19 cellular contexts compared by ENCODE assay signal in genomic region chr2:19810637-19811036, GRCh38.
A peak's percentile ranks its signal among the peaks of the same experiment; 100 is the strongest.
DNase-seq lines count a peak whose midpoint lies in the region; ATAC-seq lines count a peak whose summit lies in the region.
"Had no signal": no experiment of that assay in that cellular context is flagged by ENCODE, and none has a peak within 500 bp of the region (broad histone marks: within the 10 kb centered on the region; RNA-seq: fewer than 3 reads in every experiment).

No MANE protein-coding gene starts in this region.

- intact Hi-C loops in Right ventricle myocardium inferior (cut with DNase I): no loop called here
- intact Hi-C loops in cardiac septum (cut with DNase I): no loop called here
- intact Hi-C loops in left ventricle myocardium superior (cut with micrococcal nuclease): no loop called here

- peak; percentile 74 for ATAC-seq in Right ventricle myocardium inferior
- peak; percentile 87 for ATAC-seq in left ventricle myocardium superior
- ATAC-seq in GM21423 (IDR thresholded peaks at IDR 0.05; ENCODE audit: unreplicated experiment): no peak
- ATAC-seq in HG03139 (IDR thresholded peaks at IDR 0.05; ENCODE audit: unreplicated experiment): no peak
- ATAC-seq: naive thymus-derived CD8-positive, alpha-beta T cell; Panc1 had no signal

- DNase-seq in Right ventricle myocardium inferior (ENCODE audit: missing footprints) (no peak), cardiac septum (ENCODE audit: low spot score) (no peak), RPMI7951 (ENCODE audit: low read depth) (peak; percentile 76), left ventricle myocardium superior (peak; percentile 66), NCI-H1092 treated with DMSO at 0.1 percent for 48 hours (lab: John Stamatoyannopoulos, UW) (no peak)
- DNase-seq in activated T-cell treated with anti-CD3 and anti-CD28 coated beads, Interleukin-2, amount 50 U/mL, for 48 hours: no peak
- DNase-seq: activated CD4-positive, alpha-beta T cell treated with anti-CD3 and anti-CD28 coated beads, Interleukin-2, amount 50 U/mL, for 1 hour; activated naive CD4-positive, alpha-beta T cell treated with anti-CD3 and anti-CD28 coated beads, Interleukin-2, amount 50 U/mL, for 16 hours; CD4-positive, CD25-positive, alpha-beta regulatory T cell; cortex of kidney; Karpas-422; naive thymus-derived CD8-positive, alpha-beta T cell; NCI-H1417 treated with DMSO at 0.1 percent for 48 hours; NCI-H82; small intestine; thyroid gland had no signal

Comparison
In these comparisons a context has a peak if more than half of its experiments do, and no peak if none do; other contexts are left out.
1. DNase-seq: peak in RPMI7951 (single experiment) and left ventricle myocardium superior (single experiment); none in Right ventricle myocardium inferior (single experiment), cardiac septum (single experiment), NCI-H1092 treated with DMSO at 0.1 percent for 48 hours (single experiment) and activated T-cell treated with anti-CD3 and anti-CD28 coated beads, Interleukin-2, amount 50 U/mL, for 48 hours (0 of 2).
2. ATAC-seq: peak in Right ventricle myocardium inferior (single experiment) and left ventricle myocardium superior (single experiment); none in GM21423 (single experiment) and HG03139 (single experiment).